In the genomic region with DNA sequence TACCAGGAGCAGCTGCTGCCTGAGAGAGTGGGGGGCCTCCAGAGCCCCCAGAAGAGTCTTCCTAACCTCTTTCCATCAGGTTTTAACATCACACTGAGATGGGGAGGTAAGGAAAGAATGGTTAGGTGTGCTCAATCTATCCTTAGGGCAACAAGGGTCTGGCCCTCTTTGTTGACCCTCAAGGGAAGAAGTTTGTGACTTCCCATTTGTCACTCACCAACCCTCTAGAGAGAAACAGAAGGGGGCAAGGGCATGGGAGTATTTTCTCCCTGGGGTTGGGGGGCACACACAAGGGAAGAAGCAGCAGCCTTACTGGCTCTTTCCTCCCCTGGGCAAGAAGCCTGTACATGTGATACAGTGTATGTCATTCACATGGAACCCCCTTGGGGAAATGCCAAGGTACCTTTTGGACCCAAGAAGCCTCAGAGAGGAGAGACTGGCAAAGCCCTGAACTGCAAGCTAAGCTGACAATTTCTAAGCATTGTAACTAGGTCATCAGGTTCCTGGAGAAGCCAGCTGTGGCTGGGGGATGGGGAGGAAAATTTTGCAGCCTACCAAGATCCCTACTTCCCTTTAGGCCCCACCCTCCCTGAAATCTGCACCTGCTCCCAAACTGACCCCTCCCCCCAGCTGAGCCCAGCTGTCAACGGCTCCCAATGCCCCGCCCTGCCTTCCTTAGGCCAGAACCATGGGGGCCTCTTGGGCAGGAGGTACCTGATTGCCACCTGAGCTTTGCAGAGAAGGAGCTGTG, we compare ENCODE assay signal across 8 cellular contexts. TPM values are rescaled to one million over a fixed set of nuclear protein-coding genes. Genes with fewer than 3 reads are reported as not detected.
DNase-seq lines count a peak whose midpoint lies in the region; ATAC-seq and TF ChIP-seq lines count a peak whose summit lies in the region.

No MANE protein-coding gene starts in this region.

- H3K4me1 ChIP-seq in CD4-positive, alpha-beta memory T cell (ENCODE audit: insufficient read depth, low read length): peaks cover 72% of the 10 kb centered on the region
- H3K4me1 ChIP-seq in liver (ENCODE audit: control insufficient read depth in 4 of 4, insufficient read depth in 4 of 4, low read length in 3 of 4): peaks cover 27 to 83% (median 71%) of the 10 kb centered on the region in 4 donors

- no peak for ATAC-seq in GM21526 (IDR thresholded peaks at IDR 0.05; ENCODE audit: low FRiP score, unreplicated experiment)
- ATAC-seq in HG03378 (IDR thresholded peaks at IDR 0.05; ENCODE audit: unreplicated experiment): no peak
- no peak for ATAC-seq in activated CD4-positive, CD25-positive, alpha-beta regulatory T cell treated with anti-CD3 and anti-CD28 coated beads, Interleukin-2, amount 50 U/mL, for 24 hours
- no peak for ATAC-seq in GM18870 (IDR thresholded peaks at IDR 0.05; ENCODE audit: unreplicated experiment)

- H3K4me1 Mint-ChIP-seq in CD4-positive, alpha-beta memory T cell: peaks cover 52 to 83% (median 65%) of the 10 kb centered on the region in 4 donors
- peaks cover 77% of the 10 kb centered on the region for H3K4me1 Mint-ChIP-seq in activated CD4-positive, alpha-beta memory T cell treated with anti-CD3 and anti-CD28 coated beads for 36 hours (ENCODE audit: low read depth)

- no peaks in the 10 kb centered on the region for H3K9me3 Mint-ChIP-seq in CD4-positive, alpha-beta memory T cell
- H3K9me3 Mint-ChIP-seq in activated CD4-positive, alpha-beta memory T cell treated with anti-CD3 and anti-CD28 coated beads for 36 hours: no peaks in the 10 kb centered on the region

- intact Hi-C loops in CD4-positive, alpha-beta memory T cell (cut with micrococcal nuclease): no loop called here
- intact Hi-C loops in activated CD4-positive, alpha-beta memory T cell treated with anti-CD3 and anti-CD28 coated beads for 36 hours (cut with micrococcal nuclease): no loop called here

- no peaks in the 10 kb centered on the region for H3K27me3 Mint-ChIP-seq in CD4-positive, alpha-beta memory T cell
- H3K27me3 Mint-ChIP-seq in activated CD4-positive, alpha-beta memory T cell treated with anti-CD3 and anti-CD28 coated beads for 36 hours: no peaks in the 10 kb centered on the region

- WGBS in liver: 46% methylated on average over 2 of the region's 2 CpGs

- H3K4me3 Mint-ChIP-seq in CD4-positive, alpha-beta memory T cell: peak overlapping the region in 4 of 8 donors; percentile 10 to 26 (median 23)
- no peak overlapping the region for H3K4me3 Mint-ChIP-seq in activated CD4-positive, alpha-beta memory T cell treated with anti-CD3 and anti-CD28 coated beads for 36 hours

- H3K27ac ChIP-seq in CD4-positive, alpha-beta memory T cell (ENCODE audit: low read depth, low read length): no peak overlapping the region
- peak overlapping the region; percentile 4 to 64 for H3K27ac ChIP-seq in liver (ENCODE audit: low read depth in 1 of 2, low read length in 2 of 2)

- peaks cover 35% of the 10 kb centered on the region for H3K36me3 ChIP-seq in CD4-positive, alpha-beta memory T cell (ENCODE audit: insufficient read depth, low read length)
- peaks cover 0 to 5% (median 3%) of the 10 kb centered on the region in 4 donors for H3K36me3 ChIP-seq in liver (ENCODE audit: control insufficient read depth in 4 of 4, insufficient read depth in 3 of 4, low read depth in 1 of 4, low read length in 3 of 4)

- no peak for DNase-seq in CD4-positive, alpha-beta memory T cell
- DNase-seq in NCI-H1436 (lab: John Stamatoyannopoulos, UW): peak; percentile 82
- DNase-seq in activated CD4-positive, alpha-beta memory T cell treated with anti-CD3 and anti-CD28 coated beads for 36 hours: no peak

- POLR2A ChIA-PET in CD4-positive, alpha-beta memory T cell (lab: Charles Lee; ENCODE audit: partially characterized antibody): no interaction called here
- POLR2A ChIA-PET in activated CD4-positive, alpha-beta memory T cell treated with anti-CD3 and anti-CD28 coated beads for 36 hours (lab: Charles Lee): interaction anchor here (1.0 kb wide), 2 partner anchors 9 to 14 kb away, joined by 3 read pairs; no protein-coding TSS in a partner anchor

- no peak for TF ChIP-seq RAD21 in liver (IDR thresholded peaks at IDR 0.05)

- H3K27me3 ChIP-seq in CD4-positive, alpha-beta memory T cell (ENCODE audit: insufficient read depth, low read length): no peaks in the 10 kb centered on the region
- no peaks in the 10 kb centered on the region for H3K27me3 ChIP-seq in liver (ENCODE audit: control insufficient read depth in 4 of 4, insufficient read depth in 4 of 4, low read length in 3 of 4)

- H3K4me3 ChIP-seq in CD4-positive, alpha-beta memory T cell (ENCODE audit: low read length in 2 of 2): no peak overlapping the region
- no peak overlapping the region for H3K4me3 ChIP-seq in liver (ENCODE audit: low read depth in 1 of 3, low read length in 3 of 3)

- CTCF ChIA-PET in CD4-positive, alpha-beta memory T cell (lab: Charles Lee; ENCODE audit: partially characterized antibody): interaction anchor here (1.4 to 7.5 kb wide), 2 partner anchors 16 to 47 kb away, joined by 8 to 33 read pairs; no protein-coding TSS in a partner anchor
- CTCF ChIA-PET in activated CD4-positive, alpha-beta memory T cell treated with anti-CD3 and anti-CD28 coated beads for 36 hours (lab: Charles Lee): interaction anchor here (1.6 kb wide), 1 partner anchor 14 kb away, joined by 5 read pairs; the partner anchor contains the start of gene BCL2L1

- H3K9ac ChIP-seq in liver (ENCODE audit: low read depth in 1 of 2, low read length in 2 of 2): no peak overlapping the region

- no peaks in the 10 kb centered on the region for H3K9me3 ChIP-seq in CD4-positive, alpha-beta memory T cell (ENCODE audit: control insufficient read depth in 1 of 2, low read length in 2 of 2)
- no peaks in the 10 kb centered on the region for H3K9me3 ChIP-seq in liver (ENCODE audit: control insufficient read depth in 4 of 4, low read length in 3 of 4)

- H3K36me3 Mint-ChIP-seq in CD4-positive, alpha-beta memory T cell: peaks cover 46 to 63% of the 10 kb centered on the region in 2 donors
- peaks cover 65% of the 10 kb centered on the region for H3K36me3 Mint-ChIP-seq in activated CD4-positive, alpha-beta memory T cell treated with anti-CD3 and anti-CD28 coated beads for 36 hours

- no peak for TF ChIP-seq CTCF in liver (IDR thresholded peaks at IDR 0.05; ENCODE audit: low read depth, low read length, missing input control)

- peak overlapping the region in 6 of 7 donors; percentile 4 to 90 (median 54) for H3K27ac Mint-ChIP-seq in CD4-positive, alpha-beta memory T cell
- H3K27ac Mint-ChIP-seq in activated CD4-positive, alpha-beta memory T cell treated with anti-CD3 and anti-CD28 coated beads for 36 hours: peak overlapping the region; percentile 38

TF ChIP-seq in liver, 16 proteins besides CTCF, POLR2A, EP300 and RAD21:
- TF ChIP-seq ATF3 (IDR thresholded peaks at IDR 0.05): no peak
- peak in 1 of 2 donors; percentile 38 for TF ChIP-seq HNF4A (conservative IDR thresholded peaks at IDR 0.05)
- no peak for TF ChIP-seq FOXA1 (IDR thresholded peaks at IDR 0.05)
- TF ChIP-seq YY1 (IDR thresholded peaks at IDR 0.05): no peak
- TF ChIP-seq JUND (IDR thresholded peaks at IDR 0.05): no peak
TF ChIP-seq in liver: peak in this region for 1.

RNA-seq across cellular contexts. Expression of gene BCL2L1, which starts 14.5 kb away (rescaled TPM):
- 10 to 100 TPM; 20.3 to 20.8 TPM for total RNA-seq in CD4-positive, alpha-beta memory T cell
- polyA plus RNA-seq in CD4-positive, alpha-beta memory T cell: 10 to 100 TPM; 22.8 to 26.1 TPM
- total RNA-seq in activated CD4-positive, alpha-beta memory T cell treated with anti-CD3 and anti-CD28 coated beads for 36 hours: 100 to 1,000 TPM; 126 to 129 TPM
- total RNA-seq in liver: 100 to 1,000 TPM in 1 of 2 donors, 10 to 100 TPM in 1; 48.4 to 124 TPM
- polyA plus RNA-seq in liver: 10 to 100 TPM; 29.7 to 43.7 TPM

RNA-seq across cellular contexts. Expression of gene TPX2, which starts 30.9 kb away (rescaled TPM):
- total RNA-seq in CD4-positive, alpha-beta memory T cell: under 1 TPM; 0.30 to 0.44 TPM
- polyA plus RNA-seq in CD4-positive, alpha-beta memory T cell: under 1 TPM; 0.76 to 0.85 TPM
- 100 to 1,000 TPM; 149 TPM for total RNA-seq in activated CD4-positive, alpha-beta memory T cell treated with anti-CD3 and anti-CD28 coated beads for 36 hours
- 10 to 100 TPM in 1 of 2 donors, 1 to 10 TPM in 1; 1.3 to 40.8 TPM for total RNA-seq in liver
- 1 to 10 TPM; 1.1 to 3.6 TPM for polyA plus RNA-seq in liver
